31 cellular contexts compared by ENCODE assay signal in the genomic region with DNA sequence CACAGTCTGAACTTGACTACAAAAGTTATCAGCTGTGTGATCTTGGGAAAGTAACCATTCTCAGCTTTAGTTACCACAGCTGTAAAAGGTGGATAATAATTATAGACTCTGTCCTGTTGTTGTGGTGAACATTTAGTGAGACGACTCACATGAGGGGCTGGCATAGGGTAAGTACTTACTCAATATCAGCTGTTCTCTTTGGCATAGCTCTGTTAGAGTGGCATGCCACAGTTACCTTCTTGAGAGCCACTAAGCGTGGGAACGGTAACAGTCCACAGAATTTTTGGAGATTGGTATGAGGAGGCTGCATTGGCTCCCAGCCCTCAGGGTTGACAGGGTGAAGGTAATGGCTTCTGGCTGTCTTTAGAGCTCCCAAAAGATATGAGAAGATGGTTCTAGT. TPM values are rescaled to one million over a fixed set of nuclear protein-coding genes. Genes with fewer than 3 reads are reported as not detected.
"Had no signal": no experiment of that assay in that cellular context is flagged by ENCODE, and none has a peak within 500 bp of the region (broad histone marks: within the 10 kb centered on the region; RNA-seq: fewer than 3 reads in every experiment).

No MANE protein-coding gene starts in this region.

- H3K36me3 Mint-ChIP-seq: activated naive CD4-positive, alpha-beta T cell treated with anti-CD3 and anti-CD28 coated beads, Interleukin-2, amount 10 ng/mL, durations not matched to agents 7 days and 5 days; activated naive CD8-positive, alpha-beta T cell treated with anti-CD3 and anti-CD28 coated beads, Interleukin-2, amount 10 ng/mL, durations not matched to agents 7 days and 5 days; T-cell had no signal

- H3K4me3 ChIP-seq: adrenal gland, breast epithelium, MG63, SJSA1 had no signal

- DNase-seq: activated CD4-positive, alpha-beta memory T cell treated with anti-CD3 and anti-CD28 coated beads, Interleukin-2, amount 10 ng/mL, durations not matched to agents 7 days and 5 days; activated CD4-positive, alpha-beta T cell treated with anti-CD3 and anti-CD28 coated beads for 36 hours; activated CD4-positive, alpha-beta T cell treated with anti-CD3 and anti-CD28 coated beads, Interleukin-2, amount 50 U/mL, for 1 hour; activated CD4-positive, CD25-positive, alpha-beta regulatory T cell; activated gamma-delta T cell treated with Interleukin-2 at 50 U/mL for 16 hours; activated naive CD4-positive, alpha-beta T cell treated with anti-CD3 and anti-CD28 coated beads, Interleukin-2, amount 10 ng/mL, durations not matched to agents 7 days and 5 days; activated naive CD8-positive, alpha-beta T cell treated with anti-CD3 and anti-CD28 coated beads, Interleukin-2, amount 10 ng/mL, durations not matched to agents 7 days and 5 days; activated T-cell treated with anti-CD3 and anti-CD28 coated beads for 4 hours; activated T-cell treated with anti-CD3 and anti-CD28 coated beads, Interleukin-2, amount 50 U/mL, for 72 hours; adrenal gland; aorta; MG63; NCI-H1105; NCI-H1436; NCI-H1694 treated with DMSO at 0.1 percent for 48 hours; NCI-H2081; NCI-H446; NCI-H524; NCI-H748 treated with DMSO at 0.1 percent for 48 hours; OCI-M1; RPMI8226; SHP77; T-cell; T-helper 2 cell; T1000 had no signal

- H3K36me3 ChIP-seq: adrenal gland, breast epithelium, MG63, SJSA1 had no signal

- H3K9me3 ChIP-seq: adrenal gland, breast epithelium, MG63, SJSA1 had no signal

- H3K27ac Mint-ChIP-seq: activated CD4-positive, alpha-beta memory T cell treated with anti-CD3 and anti-CD28 coated beads, Interleukin-2, amount 10 ng/mL, durations not matched to agents 7 days and 5 days; activated CD4-positive, alpha-beta T cell treated with anti-CD3 and anti-CD28 coated beads for 36 hours; activated naive CD4-positive, alpha-beta T cell treated with anti-CD3 and anti-CD28 coated beads, Interleukin-2, amount 10 ng/mL, durations not matched to agents 7 days and 5 days; activated naive CD8-positive, alpha-beta T cell treated with anti-CD3 and anti-CD28 coated beads, Interleukin-2, amount 10 ng/mL, durations not matched to agents 7 days and 5 days; activated T-cell treated with anti-CD3 and anti-CD28 coated beads, Interleukin-2, amount 50 U/mL, for 72 hours; activated T-helper 2 cell treated with anti-CD3 and anti-CD28 coated beads, Interferon-gamma antibody, Interleukin-2, Interleukin-4, amounts not matched to agents 10 μg/mL and 5 μg/mL and 100 μg/mL, durations not matched to agents 14 hours and 24 hours and 36 hours; T-cell had no signal

- H3K27ac ChIP-seq: adrenal gland, breast epithelium, SJSA1, VCaP had no signal

- ATAC-seq: activated CD4-positive, alpha-beta T cell treated with anti-CD3 and anti-CD28 coated beads for 36 hours; activated T-cell treated with anti-CD3 and anti-CD28 coated beads, Interleukin-2, amount 50 U/mL, for 72 hours; Panc1; T-cell had no signal

- H3K4me1 ChIP-seq: breast epithelium, SJSA1 had no signal

- H3K9me3 Mint-ChIP-seq: activated CD4-positive, alpha-beta memory T cell treated with anti-CD3 and anti-CD28 coated beads, Interleukin-2, amount 10 ng/mL, durations not matched to agents 7 days and 5 days; activated naive CD4-positive, alpha-beta T cell treated with anti-CD3 and anti-CD28 coated beads, Interleukin-2, amount 10 ng/mL, durations not matched to agents 7 days and 5 days; activated naive CD8-positive, alpha-beta T cell treated with anti-CD3 and anti-CD28 coated beads, Interleukin-2, amount 10 ng/mL, durations not matched to agents 7 days and 5 days; activated T-cell treated with anti-CD3 and anti-CD28 coated beads, Interleukin-2, amount 50 U/mL, for 72 hours; activated T-helper 2 cell treated with anti-CD3 and anti-CD28 coated beads, Interferon-gamma antibody, Interleukin-2, Interleukin-4, amounts not matched to agents 10 μg/mL and 5 μg/mL and 100 μg/mL, durations not matched to agents 14 hours and 24 hours and 36 hours; T-cell had no signal

RNA-seq across cellular contexts. Expression of gene HAND2, which starts 13.2 kb away (rescaled TPM):
- total RNA-seq: activated CD4-positive, alpha-beta memory T cell treated with anti-CD3 and anti-CD28 coated beads, Interleukin-2, amount 10 ng/mL, durations not matched to agents 7 days and 5 days; activated CD4-positive, alpha-beta T cell treated with anti-CD3 and anti-CD28 coated beads for 36 hours; activated CD8-positive, alpha-beta memory T cell treated with anti-CD3 and anti-CD28 coated beads for 36 hours; activated naive CD8-positive, alpha-beta T cell treated with anti-CD3 and anti-CD28 coated beads, Interleukin-2, amount 10 ng/mL, durations not matched to agents 7 days and 5 days; activated T-cell treated with anti-CD3 and anti-CD28 coated beads, Interleukin-2, amount 50 U/mL, for 72 hours; activated T-helper 2 cell treated with anti-CD3 and anti-CD28 coated beads, Interferon-gamma antibody, Interleukin-2, Interleukin-4, amounts not matched to agents 10 μg/mL and 5 μg/mL and 100 μg/mL, durations not matched to agents 14 hours and 24 hours and 36 hours; SJSA1; T-cell had no signal
